In the genomic region with DNA sequence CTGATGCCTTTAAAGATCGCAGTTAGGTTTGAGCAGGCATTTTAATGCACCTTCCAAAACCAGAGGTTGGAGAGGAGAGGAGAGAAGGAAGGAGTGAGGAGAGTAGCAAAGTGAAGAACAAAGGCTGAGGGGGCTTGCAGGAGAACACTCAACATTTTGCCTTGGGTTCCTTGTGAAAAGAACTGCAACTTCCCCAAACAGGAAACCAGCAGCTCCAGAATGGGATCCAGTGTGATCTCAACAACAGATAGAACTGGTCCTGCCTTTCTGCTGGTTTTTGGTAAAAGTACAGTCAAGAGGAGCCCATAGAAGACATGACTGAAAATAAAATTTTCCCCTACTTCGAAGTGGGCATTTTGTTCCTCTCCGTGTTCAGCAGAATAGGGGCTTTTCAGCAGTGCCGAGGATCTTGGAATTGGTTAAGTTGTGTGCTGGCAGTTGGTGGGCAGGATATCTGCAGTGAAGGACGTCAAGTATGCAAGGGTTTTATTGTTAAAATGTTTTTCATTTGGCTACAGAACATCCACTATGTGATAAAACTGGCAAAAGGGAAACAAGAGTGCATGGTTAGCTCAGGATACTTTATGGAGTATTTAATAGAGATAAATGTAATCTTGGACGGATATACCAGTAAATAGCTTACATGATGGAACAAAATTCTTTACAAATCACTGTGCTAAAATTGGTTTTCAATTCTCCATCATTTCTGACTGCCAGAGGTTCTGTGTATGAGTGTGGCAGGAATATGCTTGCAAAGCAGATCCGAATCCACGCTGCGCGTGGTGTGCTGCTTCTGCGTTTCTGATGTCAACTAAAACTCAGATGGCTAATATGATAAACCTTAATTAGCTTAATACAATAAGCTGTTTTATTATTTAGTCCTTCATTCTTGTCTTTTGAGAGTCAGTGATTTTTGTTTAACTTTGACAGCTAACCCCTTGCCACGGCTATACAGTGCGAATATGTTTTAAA, we compare ENCODE assay signal across 9 cellular contexts. TPM values are rescaled to one million over a fixed set of nuclear protein-coding genes. Genes with fewer than 3 reads are reported as not detected.
DNase-seq lines count a peak whose midpoint lies in the region; ATAC-seq and TF ChIP-seq lines count a peak whose summit lies in the region.
"Had no signal": no experiment of that assay in that cellular context is flagged by ENCODE, and none has a peak within 500 bp of the region (broad histone marks: within the 10 kb centered on the region; RNA-seq: fewer than 3 reads in every experiment).

No MANE protein-coding gene starts in this region.

- H3K27ac ChIP-seq in HUES48 (ENCODE audit: low read depth, low read length) (peak overlapping the region; percentile 94), lower lobe of right lung (peak overlapping the region; percentile 39), temporal lobe (ENCODE audit: low read depth, low read length) (peak overlapping the region; percentile 94)

- peaks cover 62% of the 10 kb centered on the region for H3K4me1 ChIP-seq in HUES48 (ENCODE audit: control insufficient read depth, insufficient read depth, low read length)
- peaks cover 51% of the 10 kb centered on the region for H3K4me1 ChIP-seq in lower lobe of right lung

- peak overlapping the region; percentile 72 for H3K9ac ChIP-seq in HUES48 (ENCODE audit: low read depth, low read length)

- H3K36me3 ChIP-seq in HUES48 (ENCODE audit: control insufficient read depth, insufficient read depth, low read length) (peaks cover 68% of the 10 kb centered on the region), lower lobe of right lung (peaks cover 37% of the 10 kb centered on the region)

- intact Hi-C loops in lower lobe of right lung (cut with DNase I), result no loop called here

- H3K9me3 ChIP-seq in HUES48 (ENCODE audit: control insufficient read depth, insufficient read depth, low read length) (peaks cover 5% of the 10 kb centered on the region), lower lobe of right lung (no peaks in the 10 kb centered on the region)

- ATAC-seq in lower lobe of right lung, result no peak
- ATAC-seq in HG03565 (IDR thresholded peaks at IDR 0.05; ENCODE audit: unreplicated experiment), result no peak

- no peak for TF ChIP-seq CTCF in lower lobe of right lung (IDR thresholded peaks at IDR 0.05)

- H3K4me3 ChIP-seq in HUES48 (ENCODE audit: low read depth, low read length) (peak overlapping the region; percentile 60), lower lobe of right lung (peak overlapping the region; percentile 12)

- DNase-seq in cerebellar cortex (ENCODE audit: low spot score) (peak; percentile 58), lower lobe of right lung (no peak), NCI-H1048 (lab: John Stamatoyannopoulos, UW) (no peak), DMS53 (lab: John Stamatoyannopoulos, UW) (no peak)
- no peak for DNase-seq in activated CD4-positive, CD25-positive, alpha-beta regulatory T cell (lab: John Stamatoyannopoulos, UW)
- DNase-seq: GDM1 had no signal

- H3K27me3 ChIP-seq in HUES48 (ENCODE audit: control insufficient read depth, insufficient read depth, low read length), result no peaks in the 10 kb centered on the region
- H3K27me3 ChIP-seq in lower lobe of right lung (ENCODE audit: low read depth), result no peaks in the 10 kb centered on the region

RNA-seq across cellular contexts. Expression of a gene that starts 1.9 kb away (rescaled TPM):
- total RNA-seq in lower lobe of right lung (54.0 TPM), temporal lobe (184 TPM)

Comparison
In these comparisons a context has a peak if more than half of its experiments do, and no peak if none do; other contexts are left out.
1. H3K27ac ChIP-seq: peak in every context shown above with its lines; median percentile 94 in HUES48; 94 in temporal lobe; 39 in lower lobe of right lung.